ENCODE assay signal across 20 cellular contexts in genomic region chrX:139881572-139881971, GRCh38. TPM values are rescaled to one million over a fixed set of nuclear protein-coding genes. Genes with fewer than 3 reads are reported as not detected.
DNase-seq lines count a peak whose midpoint lies in the region; ATAC-seq, FAIRE-seq and TF ChIP-seq lines count a peak whose summit lies in the region.
"Had no signal": no experiment of that assay in that cellular context is flagged by ENCODE, and none has a peak within 500 bp of the region (broad histone marks: within the 10 kb centered on the region; RNA-seq: fewer than 3 reads in every experiment).

No MANE protein-coding gene starts in this region.

- 0% methylated on average over 1 of the region's 1 CpG for WGBS in K562 (ENCODE audit: insufficient coverage, low coverage, missing lambda C conversion rate)

- H3K4me3 ChIP-seq in AG04450 (ENCODE audit: low read depth, low read length) (no peak overlapping the region), HEK293 (ENCODE audit: low read depth, low read length) (no peak overlapping the region), K562 (no peak overlapping the region)
- H3K4me3 ChIP-seq in naive thymus-derived CD4-positive, alpha-beta T cell (ENCODE audit: low read length), result no peak overlapping the region
- H3K4me3 ChIP-seq: BLaER1 treated with 17β-estradiol and CSF1 and Interleukin-3, amounts not matched to agents 10 nM and 100 nM; pancreas; SJCRH30 had no signal

- DNase-seq in AG04450 (ENCODE audit: low read depth, low spot score), result no peak
- DNase-seq in K562 (ENCODE audit: extremely low read depth in 1 of 4, low spot score in 3 of 4), result no peak
- peak; percentile 60 for DNase-seq in iris pigment epithelial cell (ENCODE audit: low read depth)
- DNase-seq in ureter (ENCODE audit: low spot score), result no peak
- DNase-seq in naive thymus-derived CD4-positive, alpha-beta T cell, result no peak
- DNase-seq: activated CD8-positive, alpha-beta memory T cell treated with anti-CD3 and anti-CD28 coated beads, Interleukin-2, amount 50 U/mL, for 48 hours; effector CD8-positive, alpha-beta T cell; H9; hypothalamus; NCI-H1694 treated with DMSO at 0.1 percent for 48 hours; NCI-H774; pancreas; SJCRH30; stimulated activated naive CD4-positive, alpha-beta T cell treated with Interleukin-2 at 50 U/mL for 16 hours; WERI-Rb-1 had no signal

- TF ChIP-seq EP300 in K562 (IDR thresholded peaks at IDR 0.05; ENCODE audit: low read length), result no peak

- no peak overlapping the region for H3K27ac Mint-ChIP-seq in naive thymus-derived CD4-positive, alpha-beta T cell

- peaks cover 0 to 18% (median 8%) of the 10 kb centered on the region in 5 donors for H3K36me3 Mint-ChIP-seq in naive thymus-derived CD4-positive, alpha-beta T cell

- CTCF ChIA-PET in AG04450 (lab: Charles Lee) (no interaction called here), HEK293 (lab: Yijun Ruan, JAX) (no interaction called here), K562 (lab: Yijun Ruan, JAX; ENCODE audit: low intra/inter-chr PET ratio) (no interaction called here)
- CTCF ChIA-PET in naive thymus-derived CD4-positive, alpha-beta T cell (lab: Charles Lee), result no interaction called here

- H3K4me1 Mint-ChIP-seq in naive thymus-derived CD4-positive, alpha-beta T cell, result peaks cover 0 to 49% (median 15%) of the 10 kb centered on the region in 7 donors

- no peak for FAIRE-seq in K562 (lab: Jason Lieb, UNC)
- FAIRE-seq: GM18507, pancreas had no signal

- H3K9me1 ChIP-seq in K562 (ENCODE audit: control insufficient read depth, insufficient read depth, low read length), result no peaks in the 10 kb centered on the region

- no peak for ATAC-seq in K562
- no peak for ATAC-seq in HG02763 (IDR thresholded peaks at IDR 0.05; ENCODE audit: unreplicated experiment)
- no peak for ATAC-seq in naive thymus-derived CD4-positive, alpha-beta T cell
- no peak for ATAC-seq in HG03175 (IDR thresholded peaks at IDR 0.05; ENCODE audit: unreplicated experiment)
- ATAC-seq: pancreas had no signal

- no peak for TF ChIP-seq RAD21 in K562 (CRISPR knock-in tag; conservative IDR thresholded peaks at IDR 0.05 in 1 of 2, IDR thresholded peaks at IDR 0.05 in 1 of 2)

- H3K9me3 ChIP-seq in AG04450 (ENCODE audit: control insufficient read depth, insufficient read depth, low read length) (no peaks in the 10 kb centered on the region), HEK293 (ENCODE audit: control insufficient read depth, insufficient read depth, low read depth, low read length) (no peaks in the 10 kb centered on the region), K562 (replicated peaks; ENCODE audit: control insufficient read depth, insufficient read depth, low read depth, low read length) (no peaks in the 10 kb centered on the region)
- H3K9me3 ChIP-seq in naive thymus-derived CD4-positive, alpha-beta T cell (ENCODE audit: control insufficient read depth in 2 of 3, low read length in 3 of 3), result no peaks in the 10 kb centered on the region
- H3K9me3 ChIP-seq: pancreas, SJCRH30 had no signal

- intact Hi-C loops in K562 (cut with micrococcal nuclease), result no loop called here
- intact Hi-C loops in naive thymus-derived CD4-positive, alpha-beta T cell (cut with micrococcal nuclease), result no loop called here

- peaks cover 0 to 6% of the 10 kb centered on the region in 2 experiments; a peak in 2 of 3 replicates for H3K36me3 ChIP-seq in HEK293 (ENCODE audit: control insufficient read depth in 2 of 2, insufficient read depth in 1 of 2, low read length in 2 of 2)
- H3K36me3 ChIP-seq in K562 (ENCODE audit: control insufficient read depth, insufficient read depth, low read length), result no peaks in the 10 kb centered on the region
- H3K36me3 ChIP-seq in naive thymus-derived CD4-positive, alpha-beta T cell (ENCODE audit: control insufficient read depth in 2 of 3, insufficient read depth in 3 of 3, low read length in 3 of 3), result no peaks in the 10 kb centered on the region
- H3K36me3 ChIP-seq: pancreas, SJCRH30, WERI-Rb-1 had no signal

- no peak overlapping the region for H3K4me3 Mint-ChIP-seq in naive thymus-derived CD4-positive, alpha-beta T cell
- H3K4me3 Mint-ChIP-seq: H9 had no signal

- no TSS peak for BruUV-seq in K562 (replicated peaks; lab: Mats Ljungman, UMichigan)

- POLR2A ChIA-PET in AG04450 (lab: Yijun Ruan, JAX), result no interaction called here
- POLR2A ChIA-PET in HEK293 (lab: Yijun Ruan, JAX), result no interaction called here
- POLR2A ChIA-PET in K562 (lab: Yijun Ruan, JAX), result interaction anchor here (1.6 to 1.8 kb wide), 3 partner anchors 9 to 10 kb away, joined by 5 to 6 read pairs (median 5); no protein-coding TSS in a partner anchor
- POLR2A ChIA-PET in naive thymus-derived CD4-positive, alpha-beta T cell (lab: Charles Lee), result no interaction called here

- no peak for TF ChIP-seq POLR2A in K562 (conservative IDR thresholded peaks at IDR 0.05)

- no peak overlapping the region for H3K9ac ChIP-seq in K562 (ENCODE audit: insufficient read depth in 1 of 2, low read depth in 2 of 2, low read length in 2 of 2)
- H3K9ac ChIP-seq: BLaER1 treated with 17β-estradiol and CSF1 and Interleukin-3, amounts not matched to agents 10 nM and 100 nM had no signal

- no peaks in the 10 kb centered on the region for H3K27me3 Mint-ChIP-seq in naive thymus-derived CD4-positive, alpha-beta T cell

- H4K20me1 ChIP-seq in K562 (replicated peaks; ENCODE audit: control insufficient read depth, insufficient read depth, low read length), result 0 out of 2 replicates have a peak, but pooled peaks cover 6% of the 10 kb centered on the region

- H3K4me1 ChIP-seq in HEK293 (ENCODE audit: control insufficient read depth, insufficient read depth, low read length) (peaks cover 4% of the 10 kb centered on the region; the same call in 1 of the 2 replicates), K562 (replicated peaks in 1 of 2; ENCODE audit: control insufficient read depth in 2 of 2, insufficient read depth in 2 of 2, low read length in 2 of 2) (peaks cover 0 to 15% of the 10 kb centered on the region in 2 experiments; a peak in 4 of 5 replicates)
- H3K4me1 ChIP-seq in naive thymus-derived CD4-positive, alpha-beta T cell (ENCODE audit: control insufficient read depth in 2 of 2, insufficient read depth in 2 of 2, low read length in 2 of 2), result no peaks in the 10 kb centered on the region
- H3K4me1 ChIP-seq: pancreas, SJCRH30 had no signal

- H3K27ac ChIP-seq in AG04450 (ENCODE audit: low read depth, low read length) (peak overlapping the region; percentile 39), HEK293 (ENCODE audit: extremely low read depth, low read depth, low read length) (no peak overlapping the region), K562 (ENCODE audit: extremely low read depth, low read depth, low read length) (peak overlapping the region; percentile 32; the same call in 1 of the 3 replicates)
- H3K27ac ChIP-seq in naive thymus-derived CD4-positive, alpha-beta T cell (ENCODE audit: low read depth, low read length), result no peak overlapping the region
- H3K27ac ChIP-seq: BLaER1 treated with 17β-estradiol and CSF1 and Interleukin-3, amounts not matched to agents 10 nM and 100 nM; pancreas; SJCRH30; WERI-Rb-1 had no signal

- H3K4me2 ChIP-seq in K562 (ENCODE audit: insufficient read depth, low read length), result no peak overlapping the region

- no peaks in the 10 kb centered on the region for H3K27me3 ChIP-seq in AG04450 (ENCODE audit: control insufficient read depth, insufficient read depth, low read length)
- H3K27me3 ChIP-seq in K562 (ENCODE audit: control insufficient read depth in 2 of 2, insufficient read depth in 2 of 2, low read length in 2 of 2), result no peaks in the 10 kb centered on the region
- no peaks in the 10 kb centered on the region for H3K27me3 ChIP-seq in naive thymus-derived CD4-positive, alpha-beta T cell (ENCODE audit: control insufficient read depth in 2 of 2, insufficient read depth in 2 of 2, low read length in 2 of 2)
- H3K27me3 ChIP-seq: pancreas, SJCRH30 had no signal

- H3K9me3 Mint-ChIP-seq in naive thymus-derived CD4-positive, alpha-beta T cell, result no peaks in the 10 kb centered on the region

- H3K79me2 ChIP-seq in K562 (ENCODE audit: control insufficient read depth, insufficient read depth, low read length), result peaks cover 65% of the 10 kb centered on the region

- H2AFZ ChIP-seq in K562 (ENCODE audit: low read depth, low read length), result no peak overlapping the region

- in situ Hi-C loops in K562 (cut with MboI), result no loop called here

- TF ChIP-seq CTCF in AG04450 (IDR thresholded peaks at IDR 0.05; ENCODE audit: low read depth, low read length) (no peak), HEK293 (tag by site-specific recombination; IDR thresholded peaks at IDR 0.05) (no peak), K562 (IDR thresholded peaks at IDR 0.05 in 2 of 3, conservative IDR thresholded peaks at IDR 0.05 in 1 of 3; ENCODE audit: insufficient read depth in 2 of 3, low read depth in 1 of 3, low read length in 3 of 3) (no peak)

TF ChIP-seq in HEK293, 187 proteins besides CTCF, POLR2A, EP300 and RAD21 (continues in another document):
- no peak for TF ChIP-seq REPIN1 (tag by site-specific recombination; IDR thresholded peaks at IDR 0.05; ENCODE audit: low read depth)

TF ChIP-seq in K562, 482 proteins besides CTCF, POLR2A, EP300 and RAD21:
- TF ChIP-seq ZFP1 (CRISPR knock-in tag; IDR thresholded peaks at IDR 0.05), result no peak
- TF ChIP-seq FOXJ2 (tag; IDR thresholded peaks at IDR 0.05), result 0 out of 2 replicates have a peak, but pooled peaks have one; percentile 39

RNA-seq across cellular contexts. Expression of gene ATP11C, which starts 51.3 kb away (rescaled TPM):
- polyA plus RNA-seq in AG04450 (2011; rRNA removed) (27.4 and 43.4 TPM in 2 replicates), K562 (2011; rRNA removed) (32.2 and 42.2 TPM in 2 replicates), K562 (2014; fragmentation: Illumina TruSeq; extraction: Trizol) (22.9 and 26.6 TPM in 2 replicates), K562 (2014; fragmentation: Nextera tagmentation; extraction: Ambion mirVana) (10 to 100 TPM; 18.2 to 18.9 TPM), K562 (2014; rRNA removed) (18.4 and 21.9 TPM in 2 replicates)
- 18.5 and 34.8 TPM in 2 replicates for polyA minus RNA-seq in AG04450 (2011; rRNA and poly(A)+ RNA removed)
- 33.6 and 79.8 TPM in 2 replicates for total RNA-seq in K562 (2011; cell fraction: chromatin; rRNA removed; ENCODE audit: low replicate concordance)
- 18.3 and 31.7 TPM in 2 replicates for total RNA-seq in K562 (2011; cell fraction: nucleolus; rRNA removed)
- 40.1 and 63.1 TPM in 2 replicates for total RNA-seq in K562 (2011; cell fraction: nucleoplasm; rRNA removed)
- total RNA-seq in K562 (2014; rRNA removed) (30.1 and 36.8 TPM in 2 replicates), K562 (2014; rRNA removed; fragmentation: Illumina TruSeq; extraction: Trizol) (40.2 and 44.8 TPM in 2 replicates), K562 (2015; rRNA removed; fragmentation: Illumina TruSeq; extraction: Trizol) (34.0 and 37.0 TPM in 2 replicates), K562 (2021) (29.4 and 31.0 TPM in 2 replicates), ureter (36.3 TPM)
- 6.0 and 11.9 TPM in 2 replicates for polyA plus RNA-seq in K562 (2011; cell fraction: cytosol; rRNA removed)
- 15.7 and 19.3 TPM in 2 replicates for polyA plus RNA-seq in K562 (2011; cell fraction: nucleus; rRNA removed)
- polyA plus RNA-seq in K562 (2012), result 12.3 and 17.4 TPM in 2 replicates
- polyA minus RNA-seq in K562 (2011; rRNA and poly(A)+ RNA removed), result 55.5 and 67.5 TPM in 2 replicates
- polyA minus RNA-seq in K562 (2011; cell fraction: cytosol; rRNA and poly(A)+ RNA removed), result 23.2 and 32.5 TPM in 2 replicates
- polyA minus RNA-seq in K562 (2011; cell fraction: nucleus; rRNA and poly(A)+ RNA removed), result 25.8 and 40.3 TPM in 2 replicates
- total RNA-seq in naive thymus-derived CD4-positive, alpha-beta T cell, result 10 to 100 TPM; 13.8 to 27.5 (median 22.6) TPM
- 1 to 10 TPM; 4.5 to 7.5 TPM for polyA plus RNA-seq in naive thymus-derived CD4-positive, alpha-beta T cell

Comparison
In these comparisons a context has a peak if more than half of its experiments do, and no peak if none do; other contexts are left out.
1. H3K27ac ChIP-seq: peak in AG04450 (single experiment) and K562 (single experiment); none in HEK293 (single experiment) and naive thymus-derived CD4-positive, alpha-beta T cell (single experiment).